In the genomic region with DNA sequence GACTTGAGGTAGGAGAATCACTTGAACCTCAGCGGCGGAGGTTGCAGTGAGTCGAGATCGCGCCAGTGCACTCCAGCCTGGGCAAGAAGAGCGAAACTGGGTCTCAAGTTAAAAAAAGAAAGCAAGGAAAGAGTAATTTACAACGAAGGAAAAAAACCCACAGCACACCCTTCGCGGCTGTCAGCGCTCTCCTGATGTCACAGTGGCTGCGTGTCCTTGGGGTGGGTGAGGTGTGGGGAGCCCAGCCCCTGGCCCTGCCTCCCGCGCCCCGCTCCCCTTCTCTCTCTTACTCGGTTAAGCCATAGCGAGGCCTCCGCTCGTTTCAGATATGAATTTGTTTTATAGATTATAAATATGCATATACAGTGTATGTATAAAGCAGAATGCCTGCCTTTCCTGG, we compare ENCODE assay signal across 9 cellular contexts. TPM values are rescaled to one million over a fixed set of nuclear protein-coding genes. Genes with fewer than 3 reads are reported as not detected.
DNase-seq lines count a peak whose midpoint lies in the region; ATAC-seq, FAIRE-seq and TF ChIP-seq lines count a peak whose summit lies in the region.
"Had no signal": no experiment of that assay in that cellular context is flagged by ENCODE, and none has a peak within 500 bp of the region (broad histone marks: within the 10 kb centered on the region; RNA-seq: fewer than 3 reads in every experiment).

No MANE protein-coding gene starts in this region.

- H3K4me1 ChIP-seq in HepG2 (ENCODE audit: insufficient read depth, low read length), result peaks cover 33% of the 10 kb centered on the region
- H3K4me1 ChIP-seq in upper lobe of left lung, result peaks cover 7 to 26% (median 18%) of the 10 kb centered on the region in 4 donors

- no peak for TF ChIP-seq EP300 in HepG2 (IDR thresholded peaks at IDR 0.05; ENCODE audit: low read depth in 2 of 2, low read length in 2 of 2)
- no peak for TF ChIP-seq EP300 in HepG2 (CRISPR knock-in tag; IDR thresholded peaks at IDR 0.05; ENCODE audit: borderline replicate concordance)
- no peak for TF ChIP-seq EP300 in upper lobe of left lung (IDR thresholded peaks at IDR 0.05)

- peaks cover 43% of the 10 kb centered on the region for H3K4me1 Mint-ChIP-seq in activated naive CD4-positive, alpha-beta T cell treated with anti-CD3 and anti-CD28 coated beads, Interleukin-2, amount 10 ng/mL, durations not matched to agents 7 days and 5 days
- peaks cover 29% of the 10 kb centered on the region for H3K4me1 Mint-ChIP-seq in activated B cell treated with CpG ODN at 0.5 μM for 24 hours

- POLR2A ChIA-PET in activated B cell treated with CpG ODN at 0.5 μM for 24 hours (lab: Charles Lee) (interaction anchor here (0.7 to 2.7 kb wide), 20 partner anchors 20 to 1150 kb away, joined by 3 to 49 read pairs (median 5); a partner anchor contains a TSS), HepG2 (lab: Yijun Ruan, JAX) (interaction anchor here (0.6 to 2.3 kb wide), 12 partner anchors 10 to 495 kb away, joined by 3 to 37 read pairs (median 4); a partner anchor contains a TSS)

- peak; percentile 29 for DNase-seq in activated naive CD4-positive, alpha-beta T cell treated with anti-CD3 and anti-CD28 coated beads, Interleukin-2, amount 10 ng/mL, durations not matched to agents 7 days and 5 days
- DNase-seq in activated naive CD4-positive, alpha-beta T cell (lab: John Stamatoyannopoulos, UW), result no peak
- no peak for DNase-seq in activated B cell treated with CpG ODN at 0.5 μM for 24 hours
- DNase-seq in HepG2 (ENCODE audit: low spot score), result no peak
- no peak for DNase-seq in upper lobe of left lung
- no peak for DNase-seq in NOMO-1 treated with dmso at 0.1 percent for 144 hours (lab: John Stamatoyannopoulos, UW; ENCODE audit: unreplicated experiment)
- no peak for DNase-seq in SKM-1 treated with dmso at 0.1 percent for 144 hours (lab: John Stamatoyannopoulos, UW; ENCODE audit: unreplicated experiment)
- DNase-seq in omental fat pad (ENCODE audit: low spot score), result no peak

- no TSS peak for BruUV-seq in HepG2 (replicated peaks; lab: Mats Ljungman, UMichigan)

- no peak overlapping the region for H3K4me3 Mint-ChIP-seq in activated naive CD4-positive, alpha-beta T cell treated with anti-CD3 and anti-CD28 coated beads, Interleukin-2, amount 10 ng/mL, durations not matched to agents 7 days and 5 days
- H3K4me3 Mint-ChIP-seq in activated B cell treated with CpG ODN at 0.5 μM for 24 hours, result no peak overlapping the region

- H3K79me2 ChIP-seq in HepG2 (ENCODE audit: insufficient read depth, low read length), result peaks cover 37% of the 10 kb centered on the region

- intact Hi-C loops in activated B cell treated with CpG ODN at 0.5 μM for 24 hours (cut with micrococcal nuclease), result no loop called here
- intact Hi-C loops in HepG2 (cut with micrococcal nuclease; ENCODE audit: unreplicated experiment), result no loop called here

- H3K9me3 ChIP-seq in HepG2 (ENCODE audit: low read length) (no peaks in the 10 kb centered on the region), upper lobe of left lung (no peaks in the 10 kb centered on the region)

- TF ChIP-seq RAD21 in HepG2 (CRISPR knock-in tag; IDR thresholded peaks at IDR 0.05), result no peak

- H3K36me3 ChIP-seq in HepG2 (replicated peaks in 1 of 2; ENCODE audit: control insufficient read depth in 1 of 2, insufficient read depth in 2 of 2, low read length in 2 of 2) (peaks cover 9 to 40% of the 10 kb centered on the region in 2 experiments; a peak in 4 of 5 replicates), upper lobe of left lung (peaks cover 3 to 32% (median 29%) of the 10 kb centered on the region in 4 donors)

- no peaks in the 10 kb centered on the region for H3K9me3 Mint-ChIP-seq in activated naive CD4-positive, alpha-beta T cell treated with anti-CD3 and anti-CD28 coated beads, Interleukin-2, amount 10 ng/mL, durations not matched to agents 7 days and 5 days
- no peaks in the 10 kb centered on the region for H3K9me3 Mint-ChIP-seq in activated B cell treated with CpG ODN at 0.5 μM for 24 hours
- H3K9me3 Mint-ChIP-seq: CD14-positive monocyte had no signal

- H3K36me3 Mint-ChIP-seq in activated naive CD4-positive, alpha-beta T cell treated with anti-CD3 and anti-CD28 coated beads, Interleukin-2, amount 10 ng/mL, durations not matched to agents 7 days and 5 days, result peaks cover 36% of the 10 kb centered on the region
- H3K36me3 Mint-ChIP-seq in activated B cell treated with CpG ODN at 0.5 μM for 24 hours (ENCODE audit: low read depth), result peaks cover 52% of the 10 kb centered on the region

- ATAC-seq in activated B cell treated with CpG ODN at 0.5 μM for 24 hours (ENCODE audit: low read depth) (no peak), HepG2 (no peak), upper lobe of left lung (ENCODE audit: low FRiP score in 2 of 2) (no peak), omental fat pad (ENCODE audit: low FRiP score) (no peak)

- H3K27me3 ChIP-seq in HepG2 (ENCODE audit: control insufficient read depth in 1 of 2, insufficient read depth in 2 of 2, low read length in 2 of 2) (no peaks in the 10 kb centered on the region; a peak in 1 of 5 replicates), upper lobe of left lung (no peaks in the 10 kb centered on the region)

- H2AFZ ChIP-seq in HepG2 (ENCODE audit: low read length), result no peak overlapping the region

- 95% methylated on average over 18 of the region's 18 CpGs for WGBS in HepG2 (ENCODE audit: low lambda C conversion rate)
- 86 to 91% methylated on average over 18 of the region's 18 CpGs for WGBS in upper lobe of left lung, 2 donors

- FAIRE-seq in HepG2 (lab: Jason Lieb, UNC), result no peak

- in situ Hi-C loops in HepG2 (cut with HindIII; ENCODE audit: extremely low pct_ligation_motif_present, low pct_unique_long_range_greater_than_20kb), result no loop called here

- TF ChIP-seq CTCF in activated B cell treated with CpG ODN at 0.5 μM for 24 hours (IDR thresholded peaks at IDR 0.05) (no peak), HepG2 (CRISPR knock-in tag; IDR thresholded peaks at IDR 0.05) (no peak), upper lobe of left lung (IDR thresholded peaks at IDR 0.05) (no peak), omental fat pad (IDR thresholded peaks at IDR 0.05) (no peak)

- TF ChIP-seq POLR2A in HepG2 (IDR thresholded peaks at IDR 0.05; ENCODE audit: insufficient read depth in 1 of 2, low read depth in 2 of 2, low read length in 2 of 2), result no peak
- no peak for TF ChIP-seq POLR2A in upper lobe of left lung (IDR thresholded peaks at IDR 0.05)

- H3K27me3 Mint-ChIP-seq in activated naive CD4-positive, alpha-beta T cell treated with anti-CD3 and anti-CD28 coated beads, Interleukin-2, amount 10 ng/mL, durations not matched to agents 7 days and 5 days, result no peaks in the 10 kb centered on the region
- no peaks in the 10 kb centered on the region for H3K27me3 Mint-ChIP-seq in activated B cell treated with CpG ODN at 0.5 μM for 24 hours

- H3K27ac Mint-ChIP-seq in activated naive CD4-positive, alpha-beta T cell treated with anti-CD3 and anti-CD28 coated beads, Interleukin-2, amount 10 ng/mL, durations not matched to agents 7 days and 5 days, result no peak overlapping the region
- H3K27ac Mint-ChIP-seq in activated B cell treated with CpG ODN at 0.5 μM for 24 hours, result peak overlapping the region; percentile 59

- CTCF ChIA-PET in activated naive CD4-positive, alpha-beta T cell treated with anti-CD3 and anti-CD28 coated beads, Interleukin-2, amount 10 ng/mL, durations not matched to agents 7 days and 5 days (lab: Charles Lee), result interaction anchor here (1.5 kb wide), 2 partner anchors 11 to 29 kb away, joined by 4 to 5 read pairs; a partner anchor contains a TSS
- CTCF ChIA-PET in activated B cell treated with CpG ODN at 0.5 μM for 24 hours (lab: Charles Lee) (interaction anchor here (1.9 to 3.4 kb wide), 2 partner anchors 28 to 30 kb away, joined by 5 to 16 read pairs; a partner anchor contains a TSS), HepG2 (lab: Yijun Ruan, JAX; ENCODE audit: low intra/inter-chr PET ratio, low total read pairs) (no interaction called here)

- no peak overlapping the region for H3K9ac ChIP-seq in HepG2 (ENCODE audit: insufficient read depth, low read depth, low read length)

- H3K4me2 ChIP-seq in HepG2 (ENCODE audit: low read depth, low read length), result peak overlapping the region; percentile 71

- H3K4me3 ChIP-seq in HepG2 (replicated peaks in 1 of 3; ENCODE audit: insufficient read depth in 1 of 3, low read depth in 2 of 3, low read length in 3 of 3) (peak overlapping the region in 2 of 3 experiments; percentile 54 to 73; a peak in 2 of 6 replicates), upper lobe of left lung (peak overlapping the region in 3 of 4 donors; percentile 62 to 88 (median 74))

- H4K20me1 ChIP-seq in HepG2 (ENCODE audit: insufficient read depth, low read length), result 0 out of 2 replicates have a peak, but pooled peaks cover 5% of the 10 kb centered on the region

- H3K27ac ChIP-seq in HepG2 (ENCODE audit: extremely low read length, insufficient read depth, low read length), result no peak overlapping the region
- peak overlapping the region in 1 of 4 donors; percentile 81 for H3K27ac ChIP-seq in upper lobe of left lung

RNA-seq across cellular contexts. Expression of a gene that starts 0.7 kb away (rescaled TPM):
- total RNA-seq in activated B cell treated with CpG ODN at 0.5 μM for 24 hours (43.4 and 48.7 TPM in 2 replicates), HepG2 (2016; rRNA removed; fragmentation: Illumina TruSeq; extraction: Trizol) (89.4 and 127 TPM in 2 replicates), upper lobe of left lung (10 to 100 TPM; 15.8 to 60.5 (median 38.3) TPM), omental fat pad (10 to 100 TPM; 22.7 to 28.5 (median 23.8) TPM)
- total RNA-seq in HepG2 (2016; cell fraction: cytosol; rRNA removed; fragmentation: Illumina TruSeq; extraction: Trizol; ENCODE audit: low read depth), result 11.5 and 13.4 TPM in 2 replicates
- 91.5 and 117 TPM in 2 replicates for total RNA-seq in HepG2 (2016; cell fraction: insoluble cytoplasmic fraction; rRNA removed; fragmentation: Illumina TruSeq; extraction: Trizol)
- total RNA-seq in HepG2 (2016; cell fraction: membrane; rRNA removed; fragmentation: Illumina TruSeq; extraction: Trizol), result 52.3 and 54.3 TPM in 2 replicates
- 37.4 and 43.4 TPM in 2 replicates for total RNA-seq in HepG2 (2016; cell fraction: nucleus; rRNA removed; fragmentation: Illumina TruSeq; extraction: Trizol)
- 52.5 and 53.5 TPM in 2 replicates for polyA plus RNA-seq in HepG2 (2011; rRNA removed)
- 36.8 and 43.8 TPM in 2 replicates for polyA plus RNA-seq in HepG2 (2011; cell fraction: cytosol; rRNA removed)
- 36.7 and 43.7 TPM in 2 replicates for polyA plus RNA-seq in HepG2 (2011; cell fraction: nucleus; rRNA removed)
- 50.1 and 68.5 TPM in 2 replicates for polyA plus RNA-seq in HepG2 (2012)
- 14.3 TPM in 2 replicates for polyA plus RNA-seq in HepG2 (2016; cell fraction: cytosol; fragmentation: Illumina TruSeq; extraction: Trizol; ENCODE audit: low read depth)
- 154 and 168 TPM in 2 replicates for polyA plus RNA-seq in HepG2 (2016; cell fraction: insoluble cytoplasmic fraction; fragmentation: Illumina TruSeq; extraction: Trizol; ENCODE audit: low read depth)
- 39.8 and 39.9 TPM in 2 replicates for polyA plus RNA-seq in HepG2 (2016; cell fraction: membrane; fragmentation: Illumina TruSeq; extraction: Trizol; ENCODE audit: low read depth)
- 63.6 and 72.2 TPM in 2 replicates for polyA plus RNA-seq in HepG2 (2016; cell fraction: nucleus; fragmentation: Illumina TruSeq; extraction: Trizol; ENCODE audit: insufficient read depth, low read depth)
- 35.4 and 60.1 TPM in 2 replicates for polyA minus RNA-seq in HepG2 (2011; rRNA and poly(A)+ RNA removed; ENCODE audit: low replicate concordance)
- 24.4 and 29.2 TPM in 2 replicates for polyA minus RNA-seq in HepG2 (2011; cell fraction: cytosol; rRNA and poly(A)+ RNA removed)
- 24.2 and 25.5 TPM in 2 replicates for polyA minus RNA-seq in HepG2 (2011; cell fraction: nucleus; rRNA and poly(A)+ RNA removed)

RNA-seq across cellular contexts. Expression of a gene that starts 28.7 kb away (rescaled TPM):
- 157 and 201 TPM in 2 replicates for total RNA-seq in activated B cell treated with CpG ODN at 0.5 μM for 24 hours
- 3.6 and 25.1 TPM in 2 replicates for total RNA-seq in HepG2 (2016; rRNA removed; fragmentation: Illumina TruSeq; extraction: Trizol)
- total RNA-seq in HepG2 (2016; cell fraction: cytosol; rRNA removed; fragmentation: Illumina TruSeq; extraction: Trizol; ENCODE audit: low read depth), result 9.0 and 11.0 TPM in 2 replicates
- 3.3 and 29.8 TPM in 2 replicates for total RNA-seq in HepG2 (2016; cell fraction: insoluble cytoplasmic fraction; rRNA removed; fragmentation: Illumina TruSeq; extraction: Trizol)
- 3.8 and 4.5 TPM in 2 replicates for total RNA-seq in HepG2 (2016; cell fraction: membrane; rRNA removed; fragmentation: Illumina TruSeq; extraction: Trizol)
- total RNA-seq in HepG2 (2016; cell fraction: nucleus; rRNA removed; fragmentation: Illumina TruSeq; extraction: Trizol), result 45.6 and 52.7 TPM in 2 replicates
- polyA plus RNA-seq in HepG2 (2011; rRNA removed), result 41.7 and 65.8 TPM in 2 replicates
- 5.6 and 10.1 TPM in 2 replicates for polyA plus RNA-seq in HepG2 (2011; cell fraction: cytosol; rRNA removed)
- polyA plus RNA-seq in HepG2 (2011; cell fraction: nucleus; rRNA removed), result 653 and 865 TPM in 2 replicates
- 43.5 and 49.9 TPM in 2 replicates for polyA plus RNA-seq in HepG2 (2012)
- polyA plus RNA-seq in HepG2 (2016; cell fraction: cytosol; fragmentation: Illumina TruSeq; extraction: Trizol; ENCODE audit: low read depth), result 0.76 and 0.97 TPM in 2 replicates
- 3.3 and 4.5 TPM in 2 replicates for polyA plus RNA-seq in HepG2 (2016; cell fraction: insoluble cytoplasmic fraction; fragmentation: Illumina TruSeq; extraction: Trizol; ENCODE audit: low read depth)
- 1.8 and 2.1 TPM in 2 replicates for polyA plus RNA-seq in HepG2 (2016; cell fraction: membrane; fragmentation: Illumina TruSeq; extraction: Trizol; ENCODE audit: low read depth)
- 244 and 279 TPM in 2 replicates for polyA plus RNA-seq in HepG2 (2016; cell fraction: nucleus; fragmentation: Illumina TruSeq; extraction: Trizol; ENCODE audit: insufficient read depth, low read depth)
- polyA minus RNA-seq in HepG2 (2011; rRNA and poly(A)+ RNA removed; ENCODE audit: low replicate concordance), result 15.0 and 33.9 TPM in 2 replicates
- polyA minus RNA-seq in HepG2 (2011; cell fraction: cytosol; rRNA and poly(A)+ RNA removed), result 4.7 and 4.8 TPM in 2 replicates
- 92.2 and 93.0 TPM in 2 replicates for polyA minus RNA-seq in HepG2 (2011; cell fraction: nucleus; rRNA and poly(A)+ RNA removed)
- total RNA-seq in upper lobe of left lung, result 100 to 1,000 TPM in 2 of 6 donors, 10 to 100 TPM in 4; 46.4 to 505 (median 71.9) TPM
- total RNA-seq in omental fat pad, result 10 to 100 TPM; 27.3 to 73.3 (median 51.6) TPM
